1 cellular context compared by ENCODE assay signal in the genomic region with DNA sequence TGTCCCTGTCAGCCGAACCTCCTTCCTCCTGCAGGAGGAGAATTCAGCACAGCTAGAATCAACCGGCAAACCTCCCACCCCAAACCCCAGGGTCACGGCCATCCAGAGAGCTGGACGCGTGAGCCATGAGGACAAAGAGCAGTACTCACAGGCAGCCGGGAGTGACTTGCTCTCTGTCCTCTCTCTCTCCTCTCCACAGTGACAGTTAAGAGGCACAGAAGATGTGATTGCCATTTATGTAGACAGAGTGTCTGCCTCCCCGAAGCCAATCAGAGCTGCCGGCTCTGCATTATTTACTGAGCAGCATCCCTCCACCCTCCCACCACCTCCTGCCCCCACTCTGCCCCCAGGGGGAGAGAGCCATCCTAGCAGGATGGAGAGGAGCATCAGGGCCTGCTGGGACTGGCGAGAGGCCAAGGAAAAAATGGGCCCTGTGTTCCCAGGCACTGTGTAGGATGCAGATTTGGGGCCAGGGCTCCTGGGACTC.
TF ChIP-seq lines count a peak whose summit lies in the region.

No MANE protein-coding gene starts in this region.

TF ChIP-seq in K562, 482 proteins besides CTCF, POLR2A, EP300 and RAD21:
- TF ChIP-seq POLR3G (IDR thresholded peaks at IDR 0.05; ENCODE audit: extremely low read depth, insufficient read length, insufficient replicate concordance) (no peak), ZBTB1 (CRISPR knock-in tag; IDR thresholded peaks at IDR 0.05; ENCODE audit: borderline replicate concordance, low read depth) (no peak)
